9 cellular contexts compared by ENCODE assay signal in genomic region chr1:3564921-3565831, GRCh38. TPM values are rescaled to one million over a fixed set of nuclear protein-coding genes. Genes with fewer than 3 reads are reported as not detected.
DNase-seq lines count a peak whose midpoint lies in the region; ATAC-seq and TF ChIP-seq lines count a peak whose summit lies in the region.
"Had no signal": no experiment of that assay in that cellular context is flagged by ENCODE, and none has a peak within 500 bp of the region (broad histone marks: within the 10 kb centered on the region; RNA-seq: fewer than 3 reads in every experiment).

No MANE protein-coding gene starts in this region.

- H3K27me3 ChIP-seq in DOHH2 (ENCODE audit: control insufficient read depth, low read length), result peaks cover 4% of the 10 kb centered on the region; the same call in 1 of the 2 replicates
- H3K27me3 ChIP-seq in sigmoid colon, result no peaks in the 10 kb centered on the region

- H4K20me1 ChIP-seq in DOHH2 (ENCODE audit: control insufficient read depth, insufficient read depth, low read depth, low read length), result no peaks in the 10 kb centered on the region

- CTCF ChIA-PET in activated CD8-positive, alpha-beta T cell treated with anti-CD3 and anti-CD28 coated beads, Interleukin-2, amount 10 ng/mL, durations not matched to agents 7 days and 5 days (lab: Charles Lee), result interaction anchor here (0.6 to 4.4 kb wide), 6 partner anchors 16 to 159 kb away, joined by 3 to 27 read pairs (median 4); no protein-coding TSS in a partner anchor

- H3K36me3 ChIP-seq in DOHH2 (ENCODE audit: control insufficient read depth, low read length) (no peaks in the 10 kb centered on the region), sigmoid colon (no peaks in the 10 kb centered on the region)
- H3K36me3 ChIP-seq: SJSA1 had no signal

- H3K27ac Mint-ChIP-seq in activated CD8-positive, alpha-beta T cell treated with anti-CD3 and anti-CD28 coated beads, Interleukin-2, amount 10 ng/mL, durations not matched to agents 7 days and 5 days, result no peak overlapping the region

- ATAC-seq in activated CD8-positive, alpha-beta T cell treated with anti-CD3 and anti-CD28 coated beads, Interleukin-2, amount 10 ng/mL, durations not matched to agents 7 days and 5 days, result peak; percentile 44
- ATAC-seq in GM18873 (IDR thresholded peaks at IDR 0.05; ENCODE audit: low FRiP score, unreplicated experiment), result no peak

- no peak overlapping the region for H3K4me2 ChIP-seq in DOHH2 (ENCODE audit: low read length)

- TF ChIP-seq RAD21 in Ishikawa (IDR thresholded peaks at IDR 0.05; ENCODE audit: low read depth), result peak; percentile 88

- H3K4me3 Mint-ChIP-seq in activated CD8-positive, alpha-beta T cell treated with anti-CD3 and anti-CD28 coated beads, Interleukin-2, amount 10 ng/mL, durations not matched to agents 7 days and 5 days, result no peak overlapping the region

- H3K27ac ChIP-seq in DOHH2 (ENCODE audit: low read depth, low read length) (no peak overlapping the region), sigmoid colon (no peak overlapping the region)
- H3K27ac ChIP-seq: SJSA1 had no signal

- no peaks in the 10 kb centered on the region for H3K4me1 ChIP-seq in DOHH2 (ENCODE audit: control insufficient read depth, low read length)
- H3K4me1 ChIP-seq in sigmoid colon, result peaks cover 0 to 9% (median 3%) of the 10 kb centered on the region in 4 donors
- H3K4me1 ChIP-seq: SJSA1 had no signal

- TF ChIP-seq EP300 in Ishikawa (IDR thresholded peaks at IDR 0.05; ENCODE audit: borderline replicate concordance) (no peak), sigmoid colon (IDR thresholded peaks at IDR 0.05) (no peak)

- no peak for TF ChIP-seq POLR2A in sigmoid colon (IDR thresholded peaks at IDR 0.05)

- H3K4me1 Mint-ChIP-seq in activated CD8-positive, alpha-beta T cell treated with anti-CD3 and anti-CD28 coated beads, Interleukin-2, amount 10 ng/mL, durations not matched to agents 7 days and 5 days (ENCODE audit: low read depth), result no peaks in the 10 kb centered on the region

- no peaks in the 10 kb centered on the region for H3F3A ChIP-seq in DOHH2 (ENCODE audit: control insufficient read depth, insufficient read depth)

- H3K9me2 ChIP-seq in DOHH2 (replicated peaks; ENCODE audit: control insufficient read depth, low read length), result no peaks in the 10 kb centered on the region

- peak; percentile 43 for DNase-seq in activated CD8-positive, alpha-beta T cell treated with anti-CD3 and anti-CD28 coated beads, Interleukin-2, amount 10 ng/mL, durations not matched to agents 7 days and 5 days
- DNase-seq in foreskin fibroblast (peak in 1 of 2 donors; percentile 56), sigmoid colon (no peak), COR-L47 (lab: John Stamatoyannopoulos, UW) (no peak)
- DNase-seq in activated effector memory CD4-positive, alpha-beta T cell treated with Interleukin-2 at 50 U/mL for 16 hours, result no peak

- no peaks in the 10 kb centered on the region for H3K9me3 Mint-ChIP-seq in activated CD8-positive, alpha-beta T cell treated with anti-CD3 and anti-CD28 coated beads, Interleukin-2, amount 10 ng/mL, durations not matched to agents 7 days and 5 days (ENCODE audit: insufficient read depth)

- 63 to 75% methylated on average over 29 of the region's 29 CpGs for WGBS in sigmoid colon, 2 donors

- intact Hi-C loops in sigmoid colon (cut with DNase I), result loop anchor here (2.0 kb wide), 1 partner anchor 54 kb away; no protein-coding TSS in a partner anchor

- no peaks in the 10 kb centered on the region for H3K27me3 Mint-ChIP-seq in activated CD8-positive, alpha-beta T cell treated with anti-CD3 and anti-CD28 coated beads, Interleukin-2, amount 10 ng/mL, durations not matched to agents 7 days and 5 days (ENCODE audit: low read depth)

- H3K4me3 ChIP-seq in DOHH2 (ENCODE audit: low read length) (no peak overlapping the region), foreskin fibroblast (ENCODE audit: low read depth in 1 of 2, low read length in 2 of 2) (no peak overlapping the region), sigmoid colon (no peak overlapping the region)
- H3K4me3 ChIP-seq: SJSA1 had no signal

- no peaks in the 10 kb centered on the region for H3K36me3 Mint-ChIP-seq in activated CD8-positive, alpha-beta T cell treated with anti-CD3 and anti-CD28 coated beads, Interleukin-2, amount 10 ng/mL, durations not matched to agents 7 days and 5 days (ENCODE audit: low read depth)

- TF ChIP-seq CTCF in DOHH2 (IDR thresholded peaks at IDR 0.05; ENCODE audit: low read depth, low read length, poor library complexity, severe bottlenecking), result peak; percentile 97
- TF ChIP-seq CTCF in foreskin fibroblast (IDR thresholded peaks at IDR 0.05; ENCODE audit: low read depth, low read length), result peak; percentile 90
- TF ChIP-seq CTCF in sigmoid colon (IDR thresholded peaks at IDR 0.05), result peak; percentile 26 to 78 (median 66)

- H3K9me3 ChIP-seq in DOHH2 (ENCODE audit: control insufficient read depth, insufficient read depth, low read length) (no peaks in the 10 kb centered on the region), sigmoid colon (no peaks in the 10 kb centered on the region)
- H3K9me3 ChIP-seq: SJSA1 had no signal

- H3K79me2 ChIP-seq in DOHH2 (ENCODE audit: control insufficient read depth, low read length), result no peaks in the 10 kb centered on the region

- POLR2A ChIA-PET in activated CD8-positive, alpha-beta T cell treated with anti-CD3 and anti-CD28 coated beads, Interleukin-2, amount 10 ng/mL, durations not matched to agents 7 days and 5 days (lab: Charles Lee), result no interaction called here

TF ChIP-seq in Ishikawa, 13 proteins besides CTCF, POLR2A, EP300 and RAD21:
- no peak for TF ChIP-seq EGR1 (IDR thresholded peaks at IDR 0.05)
- TF ChIP-seq MAX (IDR thresholded peaks at IDR 0.05), result 0 out of 2 replicates have a peak, but pooled peaks have one; percentile 42

RNA-seq across cellular contexts. Expression of gene MEGF6, which starts 46.1 kb away (rescaled TPM):
- total RNA-seq in activated CD8-positive, alpha-beta T cell treated with anti-CD3 and anti-CD28 coated beads, Interleukin-2, amount 10 ng/mL, durations not matched to agents 7 days and 5 days, result 1 to 10 TPM; 7.1 to 8.3 TPM
- 10 to 100 TPM in 2 of 4 donors, 1 to 10 TPM in 2; 4.3 to 31.9 (median 12.2) TPM for total RNA-seq in sigmoid colon
- 1 to 10 TPM in 2 of 3 donors, not detected in 1; 2.4 to 9.8 TPM for polyA plus RNA-seq in sigmoid colon

RNA-seq across cellular contexts. Expression of gene TPRG1L, which starts 59.6 kb away (rescaled TPM):
- 10 to 100 TPM in 1 of 2 experiments, 1 to 10 TPM in 1; 9.9 to 10.0 TPM for total RNA-seq in activated CD8-positive, alpha-beta T cell treated with anti-CD3 and anti-CD28 coated beads, Interleukin-2, amount 10 ng/mL, durations not matched to agents 7 days and 5 days
- total RNA-seq in sigmoid colon, result 10 to 100 TPM; 34.9 to 51.8 (median 43.2) TPM
- 100 to 1,000 TPM in 1 of 3 donors, 10 to 100 TPM in 2; 43.6 to 105 (median 85.9) TPM for polyA plus RNA-seq in sigmoid colon
